Comparison of ENCODE assay signal across 8 cellular contexts in the genomic region with DNA sequence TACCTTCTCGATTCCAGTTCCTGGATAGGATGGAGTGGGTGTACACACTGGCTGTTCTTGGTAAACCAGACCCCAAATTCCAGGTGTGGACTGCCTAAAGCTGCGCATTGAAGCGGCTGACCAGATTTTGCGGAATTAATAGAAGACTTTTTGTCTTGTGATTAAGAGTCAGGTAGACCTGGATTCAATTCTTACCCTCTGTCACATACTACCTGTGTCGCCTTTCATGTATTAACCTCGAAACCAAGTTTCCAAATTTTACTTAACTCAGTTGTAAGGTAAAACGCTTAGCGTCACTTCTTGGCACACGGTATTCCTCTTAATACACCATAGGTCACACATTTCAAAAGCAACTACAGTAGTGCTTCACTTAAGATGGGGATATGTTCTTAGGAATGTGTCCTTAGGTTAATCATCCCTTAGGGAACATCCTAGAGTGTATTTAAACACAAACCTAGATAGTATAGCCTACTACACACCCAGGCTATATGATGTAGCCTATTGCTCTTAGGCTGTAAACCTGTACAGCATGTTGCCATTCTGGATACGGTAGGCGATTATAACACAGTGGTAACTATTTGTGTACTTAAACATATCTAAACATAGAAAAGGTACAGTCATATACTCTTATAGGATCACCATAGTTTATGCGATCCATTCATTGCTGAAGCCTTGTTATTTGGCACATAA. TPM values are rescaled to one million over a fixed set of nuclear protein-coding genes. Genes with fewer than 3 reads are reported as not detected.
DNase-seq lines count a peak whose midpoint lies in the region; ATAC-seq lines count a peak whose summit lies in the region.

No MANE protein-coding gene starts in this region.

- intact Hi-C loops in left colon (cut with DNase I, micrococcal nuclease) = no loop called here

- peaks cover 40% of the 10 kb centered on the region for H3K4me1 Mint-ChIP-seq in activated CD8-positive, alpha-beta memory T cell treated with anti-CD3 and anti-CD28 coated beads, Interleukin-2, amount 10 ng/mL, durations not matched to agents 7 days and 5 days
- peaks cover 46% of the 10 kb centered on the region for H3K4me1 Mint-ChIP-seq in activated naive CD8-positive, alpha-beta T cell treated with anti-CD3 and anti-CD28 coated beads, Interleukin-2, amount 50 U/mL, for 24 hours

- 59% methylated on average over 12 of the region's 12 CpGs for WGBS in thymus

- no peaks in the 10 kb centered on the region for H3K9me3 ChIP-seq in thymus (ENCODE audit: control insufficient read depth)

- H3K36me3 Mint-ChIP-seq in activated CD8-positive, alpha-beta memory T cell treated with anti-CD3 and anti-CD28 coated beads, Interleukin-2, amount 10 ng/mL, durations not matched to agents 7 days and 5 days = peaks cover 17% of the 10 kb centered on the region
- peaks cover 19% of the 10 kb centered on the region for H3K36me3 Mint-ChIP-seq in activated naive CD8-positive, alpha-beta T cell treated with anti-CD3 and anti-CD28 coated beads, Interleukin-2, amount 50 U/mL, for 24 hours (ENCODE audit: low read depth)

- no peaks in the 10 kb centered on the region for H3K36me3 ChIP-seq in thymus (ENCODE audit: control insufficient read depth, insufficient read depth)

- H3K4me3 Mint-ChIP-seq in activated CD8-positive, alpha-beta memory T cell treated with anti-CD3 and anti-CD28 coated beads, Interleukin-2, amount 10 ng/mL, durations not matched to agents 7 days and 5 days = peak overlapping the region; percentile 97
- H3K4me3 Mint-ChIP-seq in activated naive CD8-positive, alpha-beta T cell treated with anti-CD3 and anti-CD28 coated beads, Interleukin-2, amount 50 U/mL, for 24 hours = peak overlapping the region; percentile 98

- no peaks in the 10 kb centered on the region for H3K27me3 ChIP-seq in thymus (ENCODE audit: control insufficient read depth, insufficient read depth)

- H3K27ac ChIP-seq in thymus (ENCODE audit: low read depth) = peak overlapping the region; percentile 89

- peak overlapping the region; percentile 84 for H3K4me3 ChIP-seq in thymus (ENCODE audit: low read length)

- H3K27me3 Mint-ChIP-seq in activated CD8-positive, alpha-beta memory T cell treated with anti-CD3 and anti-CD28 coated beads, Interleukin-2, amount 10 ng/mL, durations not matched to agents 7 days and 5 days = peaks cover 2% of the 10 kb centered on the region
- H3K27me3 Mint-ChIP-seq in activated naive CD8-positive, alpha-beta T cell treated with anti-CD3 and anti-CD28 coated beads, Interleukin-2, amount 50 U/mL, for 24 hours = peaks cover 3% of the 10 kb centered on the region

- H3K4me1 ChIP-seq in thymus (ENCODE audit: control insufficient read depth, insufficient read depth, low read length) = peaks cover 2% of the 10 kb centered on the region

- no peaks in the 10 kb centered on the region for H3K9me3 Mint-ChIP-seq in activated CD8-positive, alpha-beta memory T cell treated with anti-CD3 and anti-CD28 coated beads, Interleukin-2, amount 10 ng/mL, durations not matched to agents 7 days and 5 days (ENCODE audit: low read depth)
- no peaks in the 10 kb centered on the region for H3K9me3 Mint-ChIP-seq in activated naive CD8-positive, alpha-beta T cell treated with anti-CD3 and anti-CD28 coated beads, Interleukin-2, amount 50 U/mL, for 24 hours

- CTCF ChIA-PET in activated CD8-positive, alpha-beta memory T cell treated with anti-CD3 and anti-CD28 coated beads, Interleukin-2, amount 10 ng/mL, durations not matched to agents 7 days and 5 days (lab: Charles Lee) = interaction anchor here (0.7 to 7.0 kb wide), 11 partner anchors 10 to 256 kb away, joined by 3 to 69 read pairs (median 4); a partner anchor contains a TSS

- no peak for DNase-seq in activated CD8-positive, alpha-beta memory T cell treated with anti-CD3 and anti-CD28 coated beads, Interleukin-2, amount 10 ng/mL, durations not matched to agents 7 days and 5 days
- DNase-seq in activated CD8-positive, alpha-beta memory T cell treated with anti-CD3 and anti-CD28 coated beads, Interleukin-2, amount 50 U/mL, for 4 hours = no peak
- DNase-seq in activated naive CD8-positive, alpha-beta T cell treated with anti-CD3 and anti-CD28 coated beads, Interleukin-2, amount 50 U/mL, for 24 hours = no peak
- DNase-seq in left colon (no peak), kidney tubule cell (ENCODE audit: low spot score) (no peak)
- DNase-seq in activated CD4-positive, alpha-beta T cell treated with anti-CD3 and anti-CD28 coated beads for 48 hours = no peak

- ATAC-seq in activated CD8-positive, alpha-beta memory T cell treated with anti-CD3 and anti-CD28 coated beads, Interleukin-2, amount 10 ng/mL, durations not matched to agents 7 days and 5 days = no peak
- ATAC-seq in activated naive CD8-positive, alpha-beta T cell treated with anti-CD3 and anti-CD28 coated beads, Interleukin-2, amount 50 U/mL, for 24 hours = no peak
- peak; percentile 70 for ATAC-seq in left colon
- no peak for ATAC-seq in GM18907 (IDR thresholded peaks at IDR 0.05; ENCODE audit: unreplicated experiment)

- H3K27ac Mint-ChIP-seq in activated CD8-positive, alpha-beta memory T cell treated with anti-CD3 and anti-CD28 coated beads, Interleukin-2, amount 10 ng/mL, durations not matched to agents 7 days and 5 days = peak overlapping the region; percentile 98
- H3K27ac Mint-ChIP-seq in activated naive CD8-positive, alpha-beta T cell treated with anti-CD3 and anti-CD28 coated beads, Interleukin-2, amount 50 U/mL, for 24 hours = peak overlapping the region; percentile 97

RNA-seq across cellular contexts. Expression of a gene that starts 0.7 kb away (rescaled TPM):
- total RNA-seq in activated CD8-positive, alpha-beta memory T cell treated with anti-CD3 and anti-CD28 coated beads, Interleukin-2, amount 10 ng/mL, durations not matched to agents 7 days and 5 days = 10 to 100 TPM; 21.3 to 25.0 TPM
- total RNA-seq in left colon = 10 to 100 TPM; 25.1 to 37.2 TPM
- 33.1 TPM for polyA plus RNA-seq in thymus
